In the genomic region with DNA sequence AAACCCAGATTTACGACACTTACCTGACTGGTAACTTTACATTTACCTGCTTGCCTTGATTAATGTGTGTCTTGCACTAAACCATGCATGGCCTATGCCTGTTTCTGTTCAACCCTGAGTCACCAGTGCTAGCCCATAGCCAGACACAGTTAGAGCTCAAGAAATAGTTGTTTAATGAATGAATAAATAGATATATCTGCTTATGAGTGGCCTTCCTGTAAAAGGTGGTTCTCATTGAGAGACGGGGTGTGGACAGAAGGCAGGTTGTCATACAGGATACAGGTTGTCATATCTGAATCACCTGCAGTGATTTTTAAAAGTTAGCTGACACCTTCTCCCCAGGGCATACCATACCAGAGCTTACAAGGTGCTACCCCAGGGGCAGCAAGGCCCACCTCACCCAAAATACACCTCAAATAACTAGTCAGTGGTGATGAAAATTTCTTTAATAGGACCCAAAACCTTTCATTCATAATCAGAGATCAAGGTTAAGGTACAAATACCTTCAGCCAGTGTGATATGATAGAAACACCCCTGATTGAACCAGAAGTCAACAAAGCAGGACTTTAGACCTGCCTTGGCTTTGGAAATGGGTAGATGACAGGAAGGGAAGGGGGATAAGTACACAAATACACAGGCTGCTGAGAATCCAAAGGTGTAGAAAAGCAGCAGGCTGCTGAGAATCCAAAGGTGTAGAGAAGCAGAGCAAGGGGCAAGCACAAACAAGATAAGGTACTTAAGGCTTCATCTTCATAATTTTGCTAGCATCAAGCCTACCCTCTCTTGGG, we compare ENCODE assay signal across 28 cellular contexts. TPM values are rescaled to one million over a fixed set of nuclear protein-coding genes. Genes with fewer than 3 reads are reported as not detected.
DNase-seq lines count a peak whose midpoint lies in the region; TF ChIP-seq lines count a peak whose summit lies in the region.
"Had no signal": no experiment of that assay in that cellular context is flagged by ENCODE, and none has a peak within 500 bp of the region (broad histone marks: within the 10 kb centered on the region; RNA-seq: fewer than 3 reads in every experiment).

No MANE protein-coding gene starts in this region.

- H4K8ac ChIP-seq in mesenchymal stem cell (ENCODE audit: low read length) = peak overlapping the region; percentile 60

- no peaks in the 10 kb centered on the region for H3K9me3 Mint-ChIP-seq in Calu3 (ENCODE audit: low read depth, unreplicated experiment)
- H3K9me3 Mint-ChIP-seq: activated CD4-positive, alpha-beta memory T cell treated with anti-CD3 and anti-CD28 coated beads, Interleukin-2, amount 10 ng/mL, durations not matched to agents 7 days and 5 days; CD4-positive, alpha-beta T cell; H9; nephron had no signal

- H4K91ac ChIP-seq in mesenchymal stem cell (ENCODE audit: low read length) = no peak overlapping the region

- H3K4me3 ChIP-seq in hepatocyte (no peak overlapping the region), mesenchymal stem cell (ENCODE audit: insufficient read depth in 1 of 2, low read depth in 1 of 2, low read length in 2 of 2) (no peak overlapping the region)
- H3K4me3 ChIP-seq: body of pancreas, lower lobe of right lung, suprapubic skin, upper lobe of right lung had no signal

- no peak for DNase-seq in Calu3
- peak; percentile 15 for DNase-seq in RWPE1 (ENCODE audit: low spot score)
- no peak for DNase-seq in hepatocyte (ENCODE audit: low spot score)
- no peak for DNase-seq in mesenchymal stem cell
- DNase-seq in RKO (ENCODE audit: low spot score) = no peak
- no peak for DNase-seq in amygdala (lab: John Stamatoyannopoulos, UW)
- DNase-seq in D341Med (ENCODE audit: low spot score) = no peak
- DNase-seq in HUDEP-2 (lab: John Stamatoyannopoulos, UW; ENCODE audit: unreplicated experiment in 76 of 76) = no peak
- DNase-seq: activated CD4-positive, alpha-beta memory T cell treated with anti-CD3 and anti-CD28 coated beads, Interleukin-2, amount 10 ng/mL, durations not matched to agents 7 days and 5 days; activated CD8-positive, alpha-beta memory T cell treated with anti-CD3 and anti-CD28 coated beads, Interleukin-2, amount 50 U/mL, for 4 hours; activated naive CD4-positive, alpha-beta T cell treated with Interleukin-2 at 50 U/mL for 16 hours; AML-193; body of pancreas; CD4-positive, alpha-beta T cell; dermis blood vessel endothelial cell; H9; lower lobe of right lung; NCI-H1436 treated with DMSO at 0.1 percent for 48 hours; NCI-H2081 treated with DMSO at 0.1 percent for 48 hours; NCI-H2227 treated with DMSO at 0.1 percent for 48 hours; NCI-H526 treated with DMSO at 0.1 percent for 48 hours; NK-92 treated with Interleukin-12 subunit alpha and Interleukin-12 subunit beta, amount 100 ng/mL, for 24 hours; SIG-M5; stimulated activated naive CD4-positive, alpha-beta T cell; upper lobe of right lung had no signal

- H3K18ac ChIP-seq in mesenchymal stem cell (ENCODE audit: low read depth in 1 of 2, low read length in 2 of 2) = no peak overlapping the region

- 73% methylated on average over 2 of the region's 2 CpGs for WGBS in hepatocyte (ENCODE audit: low lambda C conversion rate, missing lambda C conversion rate)
- 89% methylated on average over 1 of the region's 2 CpGs for WGBS in mesenchymal stem cell

- H3K27me3 ChIP-seq in hepatocyte (no peaks in the 10 kb centered on the region), mesenchymal stem cell (ENCODE audit: control insufficient read depth in 1 of 2, insufficient read depth in 1 of 2, low read length in 2 of 2) (no peaks in the 10 kb centered on the region)
- H3K27me3 ChIP-seq: body of pancreas, suprapubic skin, upper lobe of right lung had no signal

- H3K36me3 Mint-ChIP-seq in Calu3 (ENCODE audit: insufficient read depth, unreplicated experiment) = peaks cover 5% of the 10 kb centered on the region
- H3K36me3 Mint-ChIP-seq: IgD-negative memory B cell had no signal

- H3K4ac ChIP-seq in mesenchymal stem cell (ENCODE audit: low read depth in 1 of 2, low read length in 2 of 2) = no peak overlapping the region

- POLR2A ChIA-PET in RWPE1 (lab: Yijun Ruan, JAX; ENCODE audit: low non-redundant PET) = no interaction called here

- H2AFZ ChIP-seq in hepatocyte (no peak overlapping the region), mesenchymal stem cell (ENCODE audit: low read depth, low read length) (no peak overlapping the region)

- no peaks in the 10 kb centered on the region for H3K9me3 ChIP-seq in hepatocyte (ENCODE audit: low read depth)
- H3K9me3 ChIP-seq in mesenchymal stem cell (ENCODE audit: control insufficient read depth, low read length) = no peaks in the 10 kb centered on the region
- H3K9me3 ChIP-seq: body of pancreas, lower lobe of right lung, suprapubic skin, upper lobe of right lung had no signal

- no peaks in the 10 kb centered on the region for H4K20me1 ChIP-seq in hepatocyte (ENCODE audit: insufficient read depth, poor library complexity, severe bottlenecking)

- TF ChIP-seq CTCF in Calu3 (IDR thresholded peaks at IDR 0.05; ENCODE audit: unreplicated experiment) (no peak), RWPE1 (conservative IDR thresholded peaks at IDR 0.05; ENCODE audit: low read depth) (no peak), hepatocyte (IDR thresholded peaks at IDR 0.05; ENCODE audit: poor library complexity) (no peak)

- H2BK5ac ChIP-seq in mesenchymal stem cell (ENCODE audit: low read depth, low read length, poor library complexity, severe bottlenecking) = no peak overlapping the region

- H3K36me3 ChIP-seq in hepatocyte (replicated peaks; ENCODE audit: insufficient read depth, low read depth) = no peaks in the 10 kb centered on the region
- no peaks in the 10 kb centered on the region for H3K36me3 ChIP-seq in mesenchymal stem cell (ENCODE audit: control insufficient read depth in 1 of 2, insufficient read depth in 2 of 2, low read depth in 1 of 2, low read length in 2 of 2)
- H3K36me3 ChIP-seq: lower lobe of right lung, suprapubic skin, upper lobe of right lung had no signal

- H3K4me1 ChIP-seq in hepatocyte (ENCODE audit: insufficient read depth) (no peaks in the 10 kb centered on the region), mesenchymal stem cell (ENCODE audit: control insufficient read depth, insufficient read depth, low read depth, low read length) (peaks cover 1% of the 10 kb centered on the region)
- H3K4me1 ChIP-seq: body of pancreas, lower lobe of right lung, suprapubic skin, upper lobe of right lung had no signal

- no TSS peak for BruUV-seq in Calu3 (replicated peaks; lab: Mats Ljungman, UMichigan)

- H3K27ac ChIP-seq in RWPE1 (no peak overlapping the region), hepatocyte (peak overlapping the region; percentile 71), mesenchymal stem cell (ENCODE audit: low read length, poor library complexity, severe bottlenecking) (no peak overlapping the region)
- H3K27ac ChIP-seq: body of pancreas, lower lobe of right lung, suprapubic skin, upper lobe of right lung had no signal

- H3K27ac Mint-ChIP-seq in Calu3 (ENCODE audit: unreplicated experiment) = peak overlapping the region; percentile 2
- H3K27ac Mint-ChIP-seq: activated CD4-positive, alpha-beta memory T cell treated with anti-CD3 and anti-CD28 coated beads, Interleukin-2, amount 10 ng/mL, durations not matched to agents 7 days and 5 days; CD4-positive, alpha-beta T cell; H9; IgD-negative memory B cell had no signal

- H3K9me2 ChIP-seq in hepatocyte (replicated peaks; ENCODE audit: insufficient read depth) = no peaks in the 10 kb centered on the region

- H2BK12ac ChIP-seq in mesenchymal stem cell (ENCODE audit: low read length in 2 of 2) = peak overlapping the region in 1 of 2 experiments; percentile 56

- no peak overlapping the region for H3K14ac ChIP-seq in mesenchymal stem cell (ENCODE audit: low read length in 2 of 2)

- H3K9ac ChIP-seq in mesenchymal stem cell (ENCODE audit: low read length) = no peak overlapping the region

- no peak overlapping the region for H3K4me2 ChIP-seq in hepatocyte
- no peak overlapping the region for H3K4me2 ChIP-seq in mesenchymal stem cell (ENCODE audit: low read length, poor library complexity, severe bottlenecking)

- no peak overlapping the region for H2AK5ac ChIP-seq in mesenchymal stem cell (ENCODE audit: low read length, severe bottlenecking)

- no peak overlapping the region for H2BK15ac ChIP-seq in mesenchymal stem cell (ENCODE audit: low read depth, poor library complexity, severe bottlenecking)

- no peak overlapping the region for H3K4me3 Mint-ChIP-seq in Calu3 (ENCODE audit: low read depth, unreplicated experiment)
- H3K4me3 Mint-ChIP-seq: activated CD4-positive, alpha-beta memory T cell treated with anti-CD3 and anti-CD28 coated beads, Interleukin-2, amount 10 ng/mL, durations not matched to agents 7 days and 5 days; CD4-positive, alpha-beta T cell; H9; IgD-negative memory B cell; nephron had no signal

- H2BK120ac ChIP-seq in mesenchymal stem cell (ENCODE audit: low read depth, low read length) = no peak overlapping the region

- CTCF ChIA-PET in Calu3 (lab: Charles Lee) (interaction anchor here (0.6 to 1.4 kb wide), 5 partner anchors 13 to 154 kb away, joined by 3 to 6 read pairs (median 3); no protein-coding TSS in a partner anchor), RWPE1 (lab: Yijun Ruan, JAX) (interaction anchor here (0.7 to 1.0 kb wide), 2 partner anchors 46 to 555 kb away, joined by 3 to 4 read pairs; no protein-coding TSS in a partner anchor)

- no peaks in the 10 kb centered on the region for H3K27me3 Mint-ChIP-seq in Calu3 (ENCODE audit: unreplicated experiment)
- H3K27me3 Mint-ChIP-seq: activated CD4-positive, alpha-beta memory T cell treated with anti-CD3 and anti-CD28 coated beads, Interleukin-2, amount 10 ng/mL, durations not matched to agents 7 days and 5 days; CD4-positive, alpha-beta T cell had no signal

- peaks cover 30% of the 10 kb centered on the region for H3K4me1 Mint-ChIP-seq in Calu3 (ENCODE audit: low read depth, unreplicated experiment)
- H3K4me1 Mint-ChIP-seq: nephron had no signal

- H3K23ac ChIP-seq in mesenchymal stem cell (ENCODE audit: low read length in 2 of 2) = no peak overlapping the region

- intact Hi-C loops in Calu3 (cut with micrococcal nuclease; ENCODE audit: unreplicated experiment) = no loop called here

- no peaks in the 10 kb centered on the region for H3K79me2 ChIP-seq in hepatocyte

- no peaks in the 10 kb centered on the region for H3K79me1 ChIP-seq in mesenchymal stem cell (replicated peaks; ENCODE audit: low read length, poor library complexity, severe bottlenecking)

RNA-seq across cellular contexts. Expression of gene TSC22D2, which starts 45.4 kb away (rescaled TPM):
- total RNA-seq in Calu3 (2022) = 40.9 and 49.7 TPM in 2 replicates
- 25.0 and 34.9 TPM in 2 replicates for total RNA-seq in hepatocyte
- polyA plus RNA-seq in hepatocyte = 36.9 and 38.8 TPM in 2 replicates
- 29.1 TPM for polyA plus RNA-seq in mesenchymal stem cell (2013, experiment 1 of 2)
- polyA plus RNA-seq in mesenchymal stem cell (2013, experiment 2 of 2) = 29.3 TPM
